18 cellular contexts compared by ENCODE assay signal in genomic region chr10:43386981-43387677, GRCh38. TPM values are rescaled to one million over a fixed set of nuclear protein-coding genes. Genes with fewer than 3 reads are reported as not detected.
DNase-seq lines count a peak whose midpoint lies in the region; ATAC-seq, FAIRE-seq and TF ChIP-seq lines count a peak whose summit lies in the region.
"Had no signal": no experiment of that assay in that cellular context is flagged by ENCODE, and none has a peak within 500 bp of the region (broad histone marks: within the 10 kb centered on the region; RNA-seq: fewer than 3 reads in every experiment).

No MANE protein-coding gene starts in this region.

- no peak for TF ChIP-seq CTCF in A673 (conservative IDR thresholded peaks at IDR 0.05; ENCODE audit: low read depth, low read length)

- CTCF ChIA-PET in A673 (lab: Charles Lee), result no interaction called here
- CTCF ChIA-PET in naive thymus-derived CD4-positive, alpha-beta T cell (lab: Charles Lee), result interaction anchor here (0.7 to 1.2 kb wide), 2 partner anchors 40 to 77 kb away, joined by 3 to 6 read pairs; no protein-coding TSS in a partner anchor

- H3K9me3 Mint-ChIP-seq in activated T-helper 17 cell treated with anti-CD3 and anti-CD28 coated beads, Interleukin-2, amount 50 U/mL, for 72 hours, result no peaks in the 10 kb centered on the region
- no peaks in the 10 kb centered on the region for H3K9me3 Mint-ChIP-seq in naive thymus-derived CD4-positive, alpha-beta T cell

- no peak for ATAC-seq in activated T-helper 17 cell treated with anti-CD3 and anti-CD28 coated beads, Interleukin-2, amount 50 U/mL, for 72 hours (replicated peaks)
- ATAC-seq in naive thymus-derived CD4-positive, alpha-beta T cell, result no peak
- no peak for ATAC-seq in HG03439 (IDR thresholded peaks at IDR 0.05; ENCODE audit: unreplicated experiment)
- ATAC-seq: gastroesophageal sphincter had no signal

- no peaks in the 10 kb centered on the region for H3K27me3 ChIP-seq in A673 (replicated peaks; ENCODE audit: insufficient read depth, low read depth, low read length, poor library complexity)
- H3K27me3 ChIP-seq in naive thymus-derived CD4-positive, alpha-beta T cell (ENCODE audit: control insufficient read depth in 2 of 2, insufficient read depth in 2 of 2, low read length in 2 of 2), result no peaks in the 10 kb centered on the region
- H3K27me3 ChIP-seq: gastroesophageal sphincter, vagina had no signal

- H3K4me1 Mint-ChIP-seq in activated T-helper 17 cell treated with anti-CD3 and anti-CD28 coated beads, Interleukin-2, amount 50 U/mL, for 72 hours, result peaks cover 23% of the 10 kb centered on the region
- H3K4me1 Mint-ChIP-seq in naive thymus-derived CD4-positive, alpha-beta T cell, result peaks cover 22 to 57% (median 56%) of the 10 kb centered on the region in 7 donors

- no peak for TF ChIP-seq POLR2A in GM12891 (IDR thresholded peaks at IDR 0.05; ENCODE audit: low read depth, low read length)

- BruUV-seq in A673 (replicated peaks; lab: Mats Ljungman, UMichigan), result TSS peak; percentile 31

- no peak overlapping the region for H3K4me3 Mint-ChIP-seq in activated T-helper 17 cell treated with anti-CD3 and anti-CD28 coated beads, Interleukin-2, amount 50 U/mL, for 72 hours
- H3K4me3 Mint-ChIP-seq in naive thymus-derived CD4-positive, alpha-beta T cell, result peak overlapping the region in 1 of 10 donors; percentile 5

- H3K36me3 Mint-ChIP-seq in activated T-helper 17 cell treated with anti-CD3 and anti-CD28 coated beads, Interleukin-2, amount 50 U/mL, for 72 hours (ENCODE audit: low read depth), result peaks cover 73% of the 10 kb centered on the region
- H3K36me3 Mint-ChIP-seq in naive thymus-derived CD4-positive, alpha-beta T cell, result peaks cover 12 to 33% (median 14%) of the 10 kb centered on the region in 5 donors

- H3K36me3 ChIP-seq in A673 (ENCODE audit: insufficient read depth, low read length, poor library complexity, severe bottlenecking), result peaks cover 71% of the 10 kb centered on the region
- peaks cover 30 to 60% (median 32%) of the 10 kb centered on the region in 3 experiments for H3K36me3 ChIP-seq in naive thymus-derived CD4-positive, alpha-beta T cell (ENCODE audit: control insufficient read depth in 2 of 3, insufficient read depth in 3 of 3, low read length in 3 of 3)

- H3K27ac ChIP-seq in A673 (ENCODE audit: low read depth, low read length, poor library complexity, severe bottlenecking), result no peak overlapping the region
- peak overlapping the region; percentile 52 for H3K27ac ChIP-seq in naive thymus-derived CD4-positive, alpha-beta T cell (ENCODE audit: low read depth, low read length)
- H3K27ac ChIP-seq: gastroesophageal sphincter, vagina had no signal

- no peaks in the 10 kb centered on the region for H3K4me1 ChIP-seq in A673 (ENCODE audit: insufficient read depth, low read length, poor library complexity, severe bottlenecking)
- H3K4me1 ChIP-seq in naive thymus-derived CD4-positive, alpha-beta T cell (ENCODE audit: control insufficient read depth in 2 of 2, insufficient read depth in 2 of 2, low read length in 2 of 2), result peaks cover 24 to 32% of the 10 kb centered on the region in 2 donors
- H3K4me1 ChIP-seq: HAP-1 had no signal

- POLR2A ChIA-PET in A673 (lab: Charles Lee; ENCODE audit: low non-redundant PET), result interaction anchor here (0.5 kb wide), 1 partner anchor 10 kb away, joined by 3 read pairs; no protein-coding TSS in a partner anchor
- POLR2A ChIA-PET in naive thymus-derived CD4-positive, alpha-beta T cell (lab: Charles Lee), result interaction anchor here (0.7 kb wide), 1 partner anchor 77 kb away, joined by 3 read pairs; no protein-coding TSS in a partner anchor

- peak overlapping the region; percentile 86 for H3K27ac Mint-ChIP-seq in activated T-helper 17 cell treated with anti-CD3 and anti-CD28 coated beads, Interleukin-2, amount 50 U/mL, for 72 hours
- peak overlapping the region in 7 of 9 donors; percentile 3 to 77 (median 58) for H3K27ac Mint-ChIP-seq in naive thymus-derived CD4-positive, alpha-beta T cell

- no peak overlapping the region for H3K4me3 ChIP-seq in A673 (ENCODE audit: low read depth, low read length, poor library complexity, severe bottlenecking)
- H3K4me3 ChIP-seq in naive thymus-derived CD4-positive, alpha-beta T cell (ENCODE audit: low read length), result no peak overlapping the region
- H3K4me3 ChIP-seq: gastroesophageal sphincter, HAP-1, vagina had no signal

- H3K27me3 Mint-ChIP-seq in activated T-helper 17 cell treated with anti-CD3 and anti-CD28 coated beads, Interleukin-2, amount 50 U/mL, for 72 hours, result no peaks in the 10 kb centered on the region
- H3K27me3 Mint-ChIP-seq in naive thymus-derived CD4-positive, alpha-beta T cell, result no peaks in the 10 kb centered on the region

- no peaks in the 10 kb centered on the region for H3K9me3 ChIP-seq in A673 (ENCODE audit: low read depth, low read length, poor library complexity, severe bottlenecking)
- H3K9me3 ChIP-seq in naive thymus-derived CD4-positive, alpha-beta T cell (ENCODE audit: control insufficient read depth in 2 of 3, low read length in 3 of 3), result no peaks in the 10 kb centered on the region
- H3K9me3 ChIP-seq: gastroesophageal sphincter, HAP-1, vagina had no signal

- FAIRE-seq in GM12891 (lab: Jason Lieb, UNC), result no peak
- FAIRE-seq: bronchial epithelial cell had no signal

- no peak for DNase-seq in A673 (ENCODE audit: low spot score)
- DNase-seq in GM12891 (ENCODE audit: insufficient read length, low spot score), result no peak
- no peak for DNase-seq in naive thymus-derived CD4-positive, alpha-beta T cell
- DNase-seq in SKM-1 treated with dmso at 0.1 percent for 144 hours (lab: John Stamatoyannopoulos, UW; ENCODE audit: unreplicated experiment), result no peak
- DNase-seq in superior temporal gyrus (ENCODE audit: extremely low spot score), result no peak
- no peak for DNase-seq in NCI-H1930 (lab: John Stamatoyannopoulos, UW)
- DNase-seq: activated CD4-positive, CD25-positive, alpha-beta regulatory T cell treated with anti-CD3 and anti-CD28 coated beads, Interleukin-2, amount 50 U/mL, for 72 hours; activated effector memory CD4-positive, alpha-beta T cell treated with Interleukin-2 at 50 U/mL for 16 hours; islet precursor cell; MV-4-11; NCI-H226 had no signal

- intact Hi-C loops in A673 (cut with micrococcal nuclease; ENCODE audit: unreplicated experiment), result no loop called here
- intact Hi-C loops in naive thymus-derived CD4-positive, alpha-beta T cell (cut with micrococcal nuclease), result no loop called here

TF ChIP-seq in GM12891, 5 proteins besides CTCF, POLR2A, EP300 and RAD21:
- TF ChIP-seq POLR2AphosphoS5 (IDR thresholded peaks at IDR 0.05; ENCODE audit: low read depth, low read length) (peak; percentile 41; the same call in 1 of the 2 replicates), POU2F2 (IDR thresholded peaks at IDR 0.05; ENCODE audit: low read depth, low read length) (no peak)

RNA-seq across cellular contexts. Expression of gene FXYD4, which starts 15.7 kb away (rescaled TPM):
- not detected in 2 replicates for total RNA-seq in A673 (2021)
- not detected for polyA plus RNA-seq in GM12891 (2012; ENCODE audit: low read depth, missing spikeins)
- not detected for total RNA-seq in activated T-helper 17 cell treated with anti-CD3 and anti-CD28 coated beads, Interleukin-2, amount 50 U/mL, for 72 hours
- not detected for total RNA-seq in naive thymus-derived CD4-positive, alpha-beta T cell
- not detected for polyA plus RNA-seq in naive thymus-derived CD4-positive, alpha-beta T cell
- total RNA-seq: bronchial epithelial cell, Daoy, gastroesophageal sphincter, vagina had no signal

RNA-seq across cellular contexts. Expression of gene HNRNPF, which starts 21.9 kb away (rescaled TPM):
- 265 and 277 TPM in 2 replicates for total RNA-seq in A673 (2021)
- 143 TPM for polyA plus RNA-seq in GM12891 (2012; ENCODE audit: low read depth, missing spikeins)
- total RNA-seq in activated T-helper 17 cell treated with anti-CD3 and anti-CD28 coated beads, Interleukin-2, amount 50 U/mL, for 72 hours, result 100 to 1,000 TPM; 306 to 483 TPM
- 100 to 1,000 TPM in 4 of 5 experiments, 10 to 100 TPM in 1; 88.1 to 449 (median 159) TPM for total RNA-seq in naive thymus-derived CD4-positive, alpha-beta T cell
- 100 to 1,000 TPM; 193 to 269 TPM for polyA plus RNA-seq in naive thymus-derived CD4-positive, alpha-beta T cell

RNA-seq across cellular contexts. Expression of gene ZNF487, which starts 49.8 kb away (rescaled TPM):
- total RNA-seq in A673 (2021), result 1.3 and 2.8 TPM in 2 replicates
- polyA plus RNA-seq in GM12891 (2012; ENCODE audit: low read depth, missing spikeins), result 0.83 TPM
- 1 to 10 TPM; 2.5 to 2.9 TPM for total RNA-seq in activated T-helper 17 cell treated with anti-CD3 and anti-CD28 coated beads, Interleukin-2, amount 50 U/mL, for 72 hours
- total RNA-seq in naive thymus-derived CD4-positive, alpha-beta T cell, result 10 to 100 TPM in 1 of 5 experiments, 1 to 10 TPM in 4; 4.1 to 12.0 (median 5.9) TPM
- polyA plus RNA-seq in naive thymus-derived CD4-positive, alpha-beta T cell, result 1 to 10 TPM; 5.9 to 6.8 TPM
